37 cellular contexts compared by ENCODE assay signal in the genomic region with DNA sequence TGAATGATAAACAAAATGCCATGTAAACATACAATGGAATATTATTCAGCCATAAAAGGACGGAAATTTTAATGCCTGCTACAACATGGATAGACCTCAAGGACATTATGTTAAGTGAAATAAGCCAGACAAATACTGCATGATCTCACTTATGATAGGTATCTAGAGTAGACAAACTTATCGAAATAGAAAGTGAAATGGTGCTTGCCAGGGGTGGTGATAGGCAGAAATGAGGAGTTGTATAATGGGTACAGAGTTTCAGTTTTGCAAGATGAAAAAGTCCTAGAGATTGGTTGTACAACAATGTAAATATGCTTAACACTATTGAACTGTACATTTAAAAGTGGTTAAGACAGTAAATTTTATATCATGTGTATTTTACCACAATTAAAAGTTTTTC.
"Had no signal": no experiment of that assay in that cellular context is flagged by ENCODE, and none has a peak within 500 bp of the region (broad histone marks: within the 10 kb centered on the region; RNA-seq: fewer than 3 reads in every experiment).

No MANE protein-coding gene starts in this region.

- H3K27ac Mint-ChIP-seq: activated naive CD4-positive, alpha-beta T cell treated with anti-CD3 and anti-CD28 coated beads for 36 hours; activated naive CD4-positive, alpha-beta T cell treated with anti-CD3 and anti-CD28 coated beads, Interleukin-2, amount 10 ng/mL, durations not matched to agents 7 days and 5 days; activated naive CD4-positive, alpha-beta T cell treated with anti-CD3 and anti-CD28 coated beads, Interleukin-2, amount 50 U/mL, for 24 hours; activated naive CD8-positive, alpha-beta T cell; activated naive CD8-positive, alpha-beta T cell treated with anti-CD3 and anti-CD28 coated beads for 36 hours; activated naive CD8-positive, alpha-beta T cell treated with anti-CD3 and anti-CD28 coated beads, Interleukin-2, amount 10 ng/mL, durations not matched to agents 7 days and 5 days; activated naive CD8-positive, alpha-beta T cell treated with anti-CD3 and anti-CD28 coated beads, Interleukin-2, amount 50 U/mL, for 24 hours; activated T-cell treated with anti-CD3 and anti-CD28 coated beads, Interleukin-2, amount 50 U/mL, for 24 hours; activated T-cell treated with anti-CD3 and anti-CD28 coated beads, Interleukin-2, amount 50 U/mL, for 72 hours; activated T-helper 1 cell treated with anti-CD3 and anti-CD28 coated beads, Interleukin-12 subunit alpha, Interleukin-12 subunit beta, Interleukin-2, Interleukin-4 antibody, amounts not matched to agents 30 ng/mL and 10 ng/mL and 1 ng/mL, durations not matched to agents 14 hours and 24 hours and 36 hours; activated T-helper 17 cell treated with anti-CD3 and anti-CD28 coated beads, Interleukin-2, amount 50 U/mL, for 72 hours; activated T-helper 2 cell treated with anti-CD3 and anti-CD28 coated beads, Interferon-gamma antibody, Interleukin-2, Interleukin-4, amounts not matched to agents 10 μg/mL and 5 μg/mL and 100 μg/mL, durations not matched to agents 14 hours and 24 hours and 36 hours; brain had no signal

- H3K36me3 Mint-ChIP-seq: activated naive CD4-positive, alpha-beta T cell treated with anti-CD3 and anti-CD28 coated beads, Interleukin-2, amount 10 ng/mL, durations not matched to agents 7 days and 5 days; activated naive CD4-positive, alpha-beta T cell treated with anti-CD3 and anti-CD28 coated beads, Interleukin-2, amount 50 U/mL, for 24 hours; activated naive CD8-positive, alpha-beta T cell; activated naive CD8-positive, alpha-beta T cell treated with anti-CD3 and anti-CD28 coated beads for 36 hours; activated naive CD8-positive, alpha-beta T cell treated with anti-CD3 and anti-CD28 coated beads, Interleukin-2, amount 10 ng/mL, durations not matched to agents 7 days and 5 days; brain had no signal

- FAIRE-seq: astrocyte, colon had no signal

- H3K9me3 ChIP-seq: adrenal gland, ascending aorta, body of pancreas, breast epithelium had no signal

- H3K36me3 ChIP-seq: adrenal gland, ascending aorta, brain microvascular endothelial cell, breast epithelium, cardiac muscle cell had no signal

- DNase-seq: activated effector memory CD4-positive, alpha-beta T cell treated with anti-CD3 and anti-CD28 coated beads, Interleukin-2, amount 50 U/mL, for 16 hours; activated effector memory CD4-positive, alpha-beta T cell treated with Interleukin-2 at 50 U/mL for 16 hours; activated gamma-delta T cell; activated gamma-delta T cell treated with Interleukin-2 at 50 U/mL for 16 hours; activated naive CD4-positive, alpha-beta T cell; activated naive CD4-positive, alpha-beta T cell treated with anti-CD3 and anti-CD28 coated beads for 36 hours; activated naive CD4-positive, alpha-beta T cell treated with anti-CD3 and anti-CD28 coated beads, Interleukin-2, amount 10 ng/mL, durations not matched to agents 7 days and 5 days; activated naive CD4-positive, alpha-beta T cell treated with anti-CD3 and anti-CD28 coated beads, Interleukin-2, amount 50 U/mL, for 16 hours; activated naive CD4-positive, alpha-beta T cell treated with Interleukin-2 at 50 U/mL for 16 hours; activated naive CD8-positive, alpha-beta T cell treated with anti-CD3 and anti-CD28 coated beads for 36 hours; activated naive CD8-positive, alpha-beta T cell treated with anti-CD3 and anti-CD28 coated beads, Interleukin-2, amount 10 ng/mL, durations not matched to agents 7 days and 5 days; activated naive CD8-positive, alpha-beta T cell treated with anti-CD3 and anti-CD28 coated beads, Interleukin-2, amount 50 U/mL, for 24 hours; activated T-cell treated with anti-CD3 and anti-CD28 coated beads, Interleukin-2, amount 50 U/mL, for 24 hours; activated T-cell treated with anti-CD3 and anti-CD28 coated beads, Interleukin-2, amount 50 U/mL, for 4 hours; activated T-cell treated with anti-CD3 and anti-CD28 coated beads, Interleukin-2, amount 50 U/mL, for 48 hours; activated T-cell treated with anti-CD3 and anti-CD28 coated beads, Interleukin-2, amount 50 U/mL, for 72 hours; adrenal gland; amniotic stem cell; amygdala; anterior cingulate cortex; aorta; body of pancreas; brain microvascular endothelial cell; caudate nucleus; central memory CD4-positive, alpha-beta T cell; cerebellar nuclear complex had no signal

- H3K27me3 ChIP-seq: adrenal gland, ascending aorta, body of pancreas, brain microvascular endothelial cell, breast epithelium, cardiac muscle cell had no signal

- ATAC-seq: activated naive CD8-positive, alpha-beta T cell treated with anti-CD3 and anti-CD28 coated beads, Interleukin-2, amount 50 U/mL, for 24 hours; activated T-cell treated with anti-CD3 and anti-CD28 coated beads, Interleukin-2, amount 50 U/mL, for 4 hours; activated T-cell treated with anti-CD3 and anti-CD28 coated beads, Interleukin-2, amount 50 U/mL, for 72 hours; activated T-helper 17 cell treated with anti-CD3 and anti-CD28 coated beads, Interleukin-2, amount 50 U/mL, for 72 hours; body of pancreas had no signal

- H3K4me1 ChIP-seq: adrenal gland, ascending aorta, body of pancreas, breast epithelium had no signal

- H3K27ac ChIP-seq: adrenal gland, ascending aorta, body of pancreas, brain microvascular endothelial cell, breast epithelium, cardiac muscle cell had no signal

- H3K4me3 ChIP-seq: adrenal gland, ascending aorta, body of pancreas, breast epithelium, cardiac muscle cell had no signal

- H3K9me3 Mint-ChIP-seq: activated naive CD4-positive, alpha-beta T cell treated with anti-CD3 and anti-CD28 coated beads for 36 hours; activated naive CD4-positive, alpha-beta T cell treated with anti-CD3 and anti-CD28 coated beads, Interleukin-2, amount 10 ng/mL, durations not matched to agents 7 days and 5 days; activated naive CD8-positive, alpha-beta T cell treated with anti-CD3 and anti-CD28 coated beads for 36 hours; activated naive CD8-positive, alpha-beta T cell treated with anti-CD3 and anti-CD28 coated beads, Interleukin-2, amount 10 ng/mL, durations not matched to agents 7 days and 5 days; activated naive CD8-positive, alpha-beta T cell treated with anti-CD3 and anti-CD28 coated beads, Interleukin-2, amount 50 U/mL, for 24 hours; activated T-cell treated with anti-CD3 and anti-CD28 coated beads, Interleukin-2, amount 50 U/mL, for 24 hours; activated T-cell treated with anti-CD3 and anti-CD28 coated beads, Interleukin-2, amount 50 U/mL, for 4 hours; activated T-helper 1 cell treated with anti-CD3 and anti-CD28 coated beads, Interleukin-12 subunit alpha, Interleukin-12 subunit beta, Interleukin-2, Interleukin-4 antibody, amounts not matched to agents 30 ng/mL and 10 ng/mL and 1 ng/mL, durations not matched to agents 14 hours and 24 hours and 36 hours; activated T-helper 2 cell treated with anti-CD3 and anti-CD28 coated beads, Interferon-gamma antibody, Interleukin-2, Interleukin-4, amounts not matched to agents 10 μg/mL and 5 μg/mL and 100 μg/mL, durations not matched to agents 14 hours and 24 hours and 36 hours had no signal
